In the genomic region with DNA sequence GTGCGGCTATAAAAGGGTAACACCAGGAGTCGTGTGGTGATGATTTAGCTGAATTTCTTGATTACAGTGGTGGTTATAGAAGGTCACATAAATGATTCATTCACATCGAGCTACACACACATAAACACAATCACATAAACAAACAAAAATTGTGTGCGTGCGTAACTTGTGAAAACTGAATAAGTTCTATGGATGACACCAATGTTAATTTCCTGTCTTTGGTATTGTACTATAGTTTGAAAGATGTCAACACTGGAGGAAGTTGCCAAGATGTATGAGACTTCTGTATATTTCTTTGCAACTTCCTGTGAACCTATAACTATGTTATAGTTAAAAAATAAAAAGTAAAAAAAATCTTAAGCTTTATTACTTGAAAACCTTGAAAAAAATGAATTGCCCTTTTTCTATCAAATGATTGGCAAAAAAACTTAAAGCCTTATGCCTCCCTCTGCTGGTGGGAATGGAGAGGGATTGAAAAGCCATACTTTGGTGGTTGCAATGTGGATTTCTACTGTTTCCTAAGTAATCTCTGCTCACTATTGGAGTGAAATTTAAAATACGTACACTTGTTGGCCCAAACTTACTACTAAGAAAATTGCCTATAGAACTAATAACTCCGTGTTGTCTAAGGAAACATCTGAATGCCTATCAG, we compare ENCODE assay signal across 8 cellular contexts.
DNase-seq lines count a peak whose midpoint lies in the region; ATAC-seq, FAIRE-seq and TF ChIP-seq lines count a peak whose summit lies in the region.

No MANE protein-coding gene starts in this region.

- TF ChIP-seq CTCF in C4-2B (conservative IDR thresholded peaks at IDR 0.05) = peak; percentile 67
- TF ChIP-seq CTCF in HEK293 (tag by site-specific recombination; IDR thresholded peaks at IDR 0.05) = no peak
- peak; percentile 19 to 57 (median 36) for TF ChIP-seq CTCF in adrenal gland (IDR thresholded peaks at IDR 0.05)
- peak; percentile 48 for TF ChIP-seq CTCF in HepG2 (CRISPR knock-in tag; IDR thresholded peaks at IDR 0.05)

- no peak overlapping the region for H2BK120ac ChIP-seq in neuronal stem cell (ENCODE audit: low read depth, low read length)

- H3K79me2 ChIP-seq in HepG2 (ENCODE audit: insufficient read depth, low read length) = no peaks in the 10 kb centered on the region

- no peak overlapping the region for H2AK5ac ChIP-seq in neuronal stem cell (ENCODE audit: low read depth, low read length)

- CTCF ChIA-PET in HEK293 (lab: Yijun Ruan, JAX) (interaction anchor here (0.6 to 1.5 kb wide), 16 partner anchors 9 to 236 kb away, joined by 3 to 12 read pairs (median 4); no protein-coding TSS in a partner anchor), HepG2 (lab: Yijun Ruan, JAX; ENCODE audit: low intra/inter-chr PET ratio, low total read pairs) (interaction anchor here (0.8 to 1.9 kb wide), 4 partner anchors 15 to 179 kb away, joined by 3 to 7 read pairs (median 4); no protein-coding TSS in a partner anchor)

- POLR2A ChIA-PET in HEK293 (lab: Yijun Ruan, JAX) = no interaction called here
- POLR2A ChIA-PET in HepG2 (lab: Yijun Ruan, JAX) = no interaction called here

- TF ChIP-seq RAD21 in HepG2 (CRISPR knock-in tag; IDR thresholded peaks at IDR 0.05) = no peak

- no peak overlapping the region for H4K8ac ChIP-seq in neuronal stem cell (ENCODE audit: low read depth, low read length)

- no peaks in the 10 kb centered on the region for H3K9me3 ChIP-seq in HEK293 (ENCODE audit: control insufficient read depth, insufficient read depth, low read depth, low read length)
- H3K9me3 ChIP-seq in adrenal gland (replicated peaks in 1 of 3) = no peaks in the 10 kb centered on the region
- no peaks in the 10 kb centered on the region for H3K9me3 ChIP-seq in HepG2 (ENCODE audit: low read length)
- no peaks in the 10 kb centered on the region for H3K9me3 ChIP-seq in neuronal stem cell (replicated peaks in 1 of 2; ENCODE audit: control insufficient read depth in 2 of 2, insufficient read depth in 1 of 2, low read depth in 1 of 2, low read length in 2 of 2)

- H3K36me3 ChIP-seq in HEK293 (ENCODE audit: control insufficient read depth in 2 of 2, insufficient read depth in 1 of 2, low read length in 2 of 2) = no peaks in the 10 kb centered on the region
- H3K36me3 ChIP-seq in adrenal gland (replicated peaks in 1 of 2) = no peaks in the 10 kb centered on the region
- H3K36me3 ChIP-seq in HepG2 (replicated peaks in 1 of 2; ENCODE audit: control insufficient read depth in 1 of 2, insufficient read depth in 2 of 2, low read length in 2 of 2) = no peaks in the 10 kb centered on the region
- no peaks in the 10 kb centered on the region for H3K36me3 ChIP-seq in neuronal stem cell (replicated peaks in 1 of 2; ENCODE audit: control insufficient read depth in 2 of 2, insufficient read depth in 2 of 2, low read length in 2 of 2)

- H3K18ac ChIP-seq in neuronal stem cell (ENCODE audit: low read length) = no peak overlapping the region

- WGBS in adrenal gland, 4 donors = 50 to 59% (median 56%) methylated on average over 7 of the region's 7 CpGs
- 11% methylated on average over 7 of the region's 7 CpGs for WGBS in HepG2 (ENCODE audit: low lambda C conversion rate)
- WGBS in neuronal stem cell (ENCODE audit: extremely low coverage in 2 of 2, insufficient read length in 2 of 2, insufficient replicate concordance in 1 of 2), 2 donors = no CpG with 5 or more reads among the region's 7 CpGs

- in situ Hi-C loops in HepG2 (cut with HindIII; ENCODE audit: extremely low pct_ligation_motif_present, low pct_unique_long_range_greater_than_20kb) = loop anchor here (25.0 kb wide), 1 partner anchor 218 kb away; no protein-coding TSS in a partner anchor

- H3K4me2 ChIP-seq in HepG2 (ENCODE audit: low read depth, low read length) = no peak overlapping the region
- H3K4me2 ChIP-seq in neuronal stem cell (ENCODE audit: insufficient read depth, low read length, poor library complexity, severe bottlenecking) = no peak overlapping the region

- H3K9ac ChIP-seq in HepG2 (ENCODE audit: insufficient read depth, low read depth, low read length) (no peak overlapping the region), neuronal stem cell (ENCODE audit: low read depth, low read length, poor library complexity) (no peak overlapping the region)

- H2AFZ ChIP-seq in HepG2 (ENCODE audit: low read length) = no peak overlapping the region
- H2AFZ ChIP-seq in neuronal stem cell (ENCODE audit: low read length) = no peak overlapping the region

- H2BK15ac ChIP-seq in neuronal stem cell (ENCODE audit: low read length) = no peak overlapping the region

- no peak overlapping the region for H4K91ac ChIP-seq in neuronal stem cell (ENCODE audit: low read depth, low read length, poor library complexity)

- TF ChIP-seq EP300 in HepG2 (IDR thresholded peaks at IDR 0.05; ENCODE audit: low read depth in 2 of 2, low read length in 2 of 2) (no peak), HepG2 (CRISPR knock-in tag; IDR thresholded peaks at IDR 0.05; ENCODE audit: borderline replicate concordance) (no peak)

- no peaks in the 10 kb centered on the region for H3K79me1 ChIP-seq in neuronal stem cell (ENCODE audit: low read depth, low read length)

- no peaks in the 10 kb centered on the region for H4K20me1 ChIP-seq in HepG2 (ENCODE audit: insufficient read depth, low read length)

- H3K27ac ChIP-seq in C4-2B (no peak overlapping the region), HEK293 (ENCODE audit: extremely low read depth, low read depth, low read length) (no peak overlapping the region), adrenal gland (no peak overlapping the region), HepG2 (ENCODE audit: extremely low read length, insufficient read depth, low read length) (no peak overlapping the region), neuronal stem cell (replicated peaks; ENCODE audit: low read length) (no peak overlapping the region)

- H3K4me3 ChIP-seq in HEK293 (ENCODE audit: low read depth, low read length) = no peak overlapping the region
- no peak overlapping the region for H3K4me3 ChIP-seq in adrenal gland
- H3K4me3 ChIP-seq in HepG2 (replicated peaks in 1 of 3; ENCODE audit: insufficient read depth in 1 of 3, low read depth in 2 of 3, low read length in 3 of 3) = no peak overlapping the region
- no peak overlapping the region for H3K4me3 ChIP-seq in neuronal stem cell (ENCODE audit: low read length in 2 of 2)

- H2BK12ac ChIP-seq in neuronal stem cell (ENCODE audit: low read length) = no peak overlapping the region

- H2BK5ac ChIP-seq in neuronal stem cell (ENCODE audit: low read length) = no peak overlapping the region

- H3K4me1 ChIP-seq in HEK293 (ENCODE audit: control insufficient read depth, insufficient read depth, low read length) (no peaks in the 10 kb centered on the region), adrenal gland (replicated peaks in 1 of 2) (no peaks in the 10 kb centered on the region), HepG2 (ENCODE audit: insufficient read depth, low read length) (no peaks in the 10 kb centered on the region), neuronal stem cell (ENCODE audit: control insufficient read depth in 2 of 2, insufficient read depth in 1 of 2, low read depth in 1 of 2, low read length in 2 of 2) (no peaks in the 10 kb centered on the region)

- H3K14ac ChIP-seq in neuronal stem cell (ENCODE audit: low read length) = no peak overlapping the region

- peak; percentile 74 for ATAC-seq in HepG2
- ATAC-seq in HG02970 (IDR thresholded peaks at IDR 0.05; ENCODE audit: low FRiP score, unreplicated experiment) = no peak

- no peak for TF ChIP-seq POLR2A in adrenal gland (IDR thresholded peaks at IDR 0.05)
- TF ChIP-seq POLR2A in HepG2 (IDR thresholded peaks at IDR 0.05; ENCODE audit: insufficient read depth in 1 of 2, low read depth in 2 of 2, low read length in 2 of 2) = no peak

- intact Hi-C loops in adrenal gland (cut with DNase I) = loop anchor here in 1 of 2 donors (5.0 kb wide), 1 partner anchor 42 kb away; no protein-coding TSS in a partner anchor
- intact Hi-C loops in HepG2 (cut with micrococcal nuclease; ENCODE audit: unreplicated experiment) = loop anchor here (1.0 kb wide), 2 partner anchors 45 to 179 kb away; no protein-coding TSS in a partner anchor

- H3K4ac ChIP-seq in neuronal stem cell (ENCODE audit: low read length) = no peak overlapping the region

- no TSS peak for BruUV-seq in HepG2 (replicated peaks; lab: Mats Ljungman, UMichigan)

- peak; percentile 32 for FAIRE-seq in HepG2 (lab: Jason Lieb, UNC)

- H3K27me3 ChIP-seq in adrenal gland = no peaks in the 10 kb centered on the region
- 0 out of 5 replicates have a peak, but pooled peaks cover 0 to 3% of the 10 kb centered on the region in 2 experiments for H3K27me3 ChIP-seq in HepG2 (ENCODE audit: control insufficient read depth in 1 of 2, insufficient read depth in 2 of 2, low read length in 2 of 2)
- H3K27me3 ChIP-seq in neuronal stem cell (ENCODE audit: control insufficient read depth in 3 of 3, insufficient read depth in 3 of 3, low read depth in 1 of 3, low read length in 3 of 3) = no peaks in the 10 kb centered on the region

- no peak overlapping the region for H3K23ac ChIP-seq in neuronal stem cell (ENCODE audit: low read depth, low read length, poor library complexity)

- DNase-seq in adrenal gland (peak in 1 of 7 donors; percentile 27), HepG2 (ENCODE audit: low spot score) (peak; percentile 31), neuronal stem cell (ENCODE audit: low spot score) (no peak), germinal center (ENCODE audit: low spot score) (no peak), NCI-H1092 (lab: John Stamatoyannopoulos, UW) (no peak)

TF ChIP-seq in HepG2, 621 proteins besides CTCF, POLR2A, EP300 and RAD21:
- TF ChIP-seq IRF2 (CRISPR knock-in tag; IDR thresholded peaks at IDR 0.05) (no peak), KLF12 (CRISPR knock-in tag; IDR thresholded peaks at IDR 0.05; ENCODE audit: borderline replicate concordance) (no peak), ZNF577 (CRISPR knock-in tag; IDR thresholded peaks at IDR 0.05; ENCODE audit: borderline replicate concordance, low read depth) (no peak), SMC3 (IDR thresholded peaks at IDR 0.05; ENCODE audit: low read length) (peak; percentile 45; the same call in 1 of the 2 replicates), MNT (IDR thresholded peaks at IDR 0.05) (no peak), TMF1 (CRISPR knock-in tag; IDR thresholded peaks at IDR 0.05; ENCODE audit: low read depth) (no peak)
